In genomic region chr6:118720125-118720473, GRCh38 we compare ENCODE assay signal across 20 cellular contexts.
A peak's percentile ranks its signal among the peaks of the same experiment; 100 is the strongest.
DNase-seq lines count a peak whose midpoint lies in the region; ATAC-seq and TF ChIP-seq lines count a peak whose summit lies in the region.
"Had no signal": no experiment of that assay in that cellular context is flagged by ENCODE, and none has a peak within 500 bp of the region (broad histone marks: within the 10 kb centered on the region; RNA-seq: fewer than 3 reads in every experiment).

No MANE protein-coding gene starts in this region.

- H3K79me2 ChIP-seq in MM.1S (ENCODE audit: low read length), result no peaks in the 10 kb centered on the region

- H3K9me2 ChIP-seq in MM.1S (replicated peaks; ENCODE audit: insufficient read depth, low read length), result no peaks in the 10 kb centered on the region

- no peaks in the 10 kb centered on the region for H3K27me3 Mint-ChIP-seq in activated T-cell treated with anti-CD3 and anti-CD28 coated beads, Interleukin-2, amount 50 U/mL, for 4 hours (ENCODE audit: low read depth)
- H3K27me3 Mint-ChIP-seq in activated naive CD8-positive, alpha-beta T cell treated with anti-CD3 and anti-CD28 coated beads, Interleukin-2, amount 10 ng/mL, durations not matched to agents 7 days and 5 days, result no peaks in the 10 kb centered on the region
- H3K27me3 Mint-ChIP-seq in stimulated activated memory B cell treated with anti-CD40 and anti-IgM and Interleukin-4, amounts not matched to agents 10 μg/mL and 1 μg/mL and 100 μg/mL, for 72 hours, result no peaks in the 10 kb centered on the region

- no peaks in the 10 kb centered on the region for H3K36me3 Mint-ChIP-seq in activated T-cell treated with anti-CD3 and anti-CD28 coated beads, Interleukin-2, amount 50 U/mL, for 4 hours (ENCODE audit: insufficient read depth)
- peaks cover 2% of the 10 kb centered on the region for H3K36me3 Mint-ChIP-seq in activated naive CD8-positive, alpha-beta T cell treated with anti-CD3 and anti-CD28 coated beads, Interleukin-2, amount 10 ng/mL, durations not matched to agents 7 days and 5 days
- no peaks in the 10 kb centered on the region for H3K36me3 Mint-ChIP-seq in stimulated activated memory B cell treated with anti-CD40 and anti-IgM and Interleukin-4, amounts not matched to agents 10 μg/mL and 1 μg/mL and 100 μg/mL, for 72 hours
- H3K36me3 Mint-ChIP-seq: WTC11 had no signal

- peaks cover 24% of the 10 kb centered on the region for H3K4me1 ChIP-seq in MM.1S (ENCODE audit: low read length)
- H3K4me1 ChIP-seq: gastroesophageal sphincter, right atrium auricular region, upper lobe of left lung had no signal

- POLR2A ChIA-PET in activated naive CD8-positive, alpha-beta T cell treated with anti-CD3 and anti-CD28 coated beads, Interleukin-2, amount 10 ng/mL, durations not matched to agents 7 days and 5 days (lab: Charles Lee), result interaction anchor here (2.9 kb wide), 1 partner anchor 10 kb away, joined by 24 read pairs; no protein-coding TSS in a partner anchor

- H4K20me1 ChIP-seq in MM.1S (ENCODE audit: insufficient read depth, low read length), result no peaks in the 10 kb centered on the region

- no peak overlapping the region for H3K4me3 ChIP-seq in MM.1S (ENCODE audit: low read length)
- H3K4me3 ChIP-seq: cardiac muscle cell, gastroesophageal sphincter, right atrium auricular region, stomach, upper lobe of left lung had no signal

- peak overlapping the region; percentile 72 for H3K27ac Mint-ChIP-seq in activated naive CD8-positive, alpha-beta T cell treated with anti-CD3 and anti-CD28 coated beads, Interleukin-2, amount 10 ng/mL, durations not matched to agents 7 days and 5 days
- H3K27ac Mint-ChIP-seq in stimulated activated memory B cell treated with anti-CD40 and anti-IgM and Interleukin-4, amounts not matched to agents 10 μg/mL and 1 μg/mL and 100 μg/mL, for 72 hours, result peak overlapping the region; percentile 83
- H3K27ac Mint-ChIP-seq: WTC11 had no signal

- H3K9me3 Mint-ChIP-seq in activated T-cell treated with anti-CD3 and anti-CD28 coated beads, Interleukin-2, amount 50 U/mL, for 4 hours, result no peaks in the 10 kb centered on the region
- H3K9me3 Mint-ChIP-seq in activated naive CD8-positive, alpha-beta T cell treated with anti-CD3 and anti-CD28 coated beads, Interleukin-2, amount 10 ng/mL, durations not matched to agents 7 days and 5 days, result peaks cover 2% of the 10 kb centered on the region
- H3K9me3 Mint-ChIP-seq in stimulated activated memory B cell treated with anti-CD40 and anti-IgM and Interleukin-4, amounts not matched to agents 10 μg/mL and 1 μg/mL and 100 μg/mL, for 72 hours, result no peaks in the 10 kb centered on the region
- H3K9me3 Mint-ChIP-seq: WTC11 had no signal

- no peak overlapping the region for H3K4me2 ChIP-seq in MM.1S (ENCODE audit: low read depth, low read length)

- no peaks in the 10 kb centered on the region for H3K9me3 ChIP-seq in MM.1S (replicated peaks; ENCODE audit: insufficient read depth, low read length)
- H3K9me3 ChIP-seq: gastroesophageal sphincter, right atrium auricular region, stomach, upper lobe of left lung had no signal

- peak overlapping the region; percentile 52; the same call in 1 of the 2 replicates for H2AFZ ChIP-seq in MM.1S (ENCODE audit: low read length)

- no peak for TF ChIP-seq CTCF in MM.1S (IDR thresholded peaks at IDR 0.05; ENCODE audit: low read length)

- H3F3A ChIP-seq in MM.1S (ENCODE audit: insufficient read depth, low read length), result peaks cover 5% of the 10 kb centered on the region; the same call in 1 of the 2 replicates

- peak in 1 of 2 donors; percentile 26 for ATAC-seq in activated T-cell treated with anti-CD3 and anti-CD28 coated beads, Interleukin-2, amount 50 U/mL, for 4 hours
- ATAC-seq in activated naive CD8-positive, alpha-beta T cell treated with anti-CD3 and anti-CD28 coated beads, Interleukin-2, amount 10 ng/mL, durations not matched to agents 7 days and 5 days (ENCODE audit: low read depth), result no peak
- no peak for ATAC-seq in stimulated activated memory B cell treated with anti-CD40 and anti-IgM and Interleukin-4, amounts not matched to agents 10 μg/mL and 1 μg/mL and 100 μg/mL, for 72 hours
- no peak for ATAC-seq in HG03520 (IDR thresholded peaks at IDR 0.05; ENCODE audit: unreplicated experiment)
- ATAC-seq: esophagus mucosa, gastroesophageal sphincter, left colon, WTC11 had no signal

- H3K4me1 Mint-ChIP-seq in activated T-cell treated with anti-CD3 and anti-CD28 coated beads, Interleukin-2, amount 50 U/mL, for 4 hours (ENCODE audit: low read depth), result peaks cover 67% of the 10 kb centered on the region
- H3K4me1 Mint-ChIP-seq in activated naive CD8-positive, alpha-beta T cell treated with anti-CD3 and anti-CD28 coated beads, Interleukin-2, amount 10 ng/mL, durations not matched to agents 7 days and 5 days, result peaks cover 38% of the 10 kb centered on the region
- H3K4me1 Mint-ChIP-seq in stimulated activated memory B cell treated with anti-CD40 and anti-IgM and Interleukin-4, amounts not matched to agents 10 μg/mL and 1 μg/mL and 100 μg/mL, for 72 hours, result peaks cover 67% of the 10 kb centered on the region
- H3K4me1 Mint-ChIP-seq: WTC11 had no signal

- no peaks in the 10 kb centered on the region for H3K36me3 ChIP-seq in MM.1S (replicated peaks; ENCODE audit: insufficient read depth, low read length)
- H3K36me3 ChIP-seq: cardiac muscle cell, gastroesophageal sphincter, right atrium auricular region, stomach, upper lobe of left lung had no signal

- no peak overlapping the region; the same call in 1 of the 2 replicates for H3K27ac ChIP-seq in MM.1S (ENCODE audit: low read length)
- H3K27ac ChIP-seq: cardiac muscle cell, gastroesophageal sphincter, right atrium auricular region, stomach, upper lobe of left lung had no signal

- no peak overlapping the region for H3K9ac ChIP-seq in MM.1S (ENCODE audit: low read length)

- no peaks in the 10 kb centered on the region for H3K27me3 ChIP-seq in MM.1S (replicated peaks; ENCODE audit: insufficient read depth, low read length)
- H3K27me3 ChIP-seq: cardiac muscle cell, gastroesophageal sphincter, right atrium auricular region, stomach, upper lobe of left lung had no signal

- peak overlapping the region; percentile 5 for H3K4me3 Mint-ChIP-seq in activated T-cell treated with anti-CD3 and anti-CD28 coated beads, Interleukin-2, amount 50 U/mL, for 4 hours
- H3K4me3 Mint-ChIP-seq in activated naive CD8-positive, alpha-beta T cell treated with anti-CD3 and anti-CD28 coated beads, Interleukin-2, amount 10 ng/mL, durations not matched to agents 7 days and 5 days, result peak overlapping the region; percentile 65
- peak overlapping the region; percentile 39 for H3K4me3 Mint-ChIP-seq in stimulated activated memory B cell treated with anti-CD40 and anti-IgM and Interleukin-4, amounts not matched to agents 10 μg/mL and 1 μg/mL and 100 μg/mL, for 72 hours
- H3K4me3 Mint-ChIP-seq: WTC11 had no signal

- DNase-seq in activated T-cell treated with anti-CD3 and anti-CD28 coated beads, Interleukin-2, amount 50 U/mL, for 4 hours, result no peak
- no peak for DNase-seq in activated T-cell treated with anti-CD3 and anti-CD28 coated beads, Interleukin-2, amount 50 U/mL, for 48 hours
- DNase-seq in MM.1S, result no peak
- DNase-seq in activated naive CD8-positive, alpha-beta T cell treated with anti-CD3 and anti-CD28 coated beads, Interleukin-2, amount 10 ng/mL, durations not matched to agents 7 days and 5 days, result no peak
- DNase-seq in cerebellum (ENCODE audit: low spot score), result no peak
- no peak for DNase-seq in RPMI8226
- DNase-seq: activated CD8-positive, alpha-beta memory T cell treated with anti-CD3 and anti-CD28 coated beads, Interleukin-2, amount 50 U/mL, for 4 hours; amniotic stem cell; left colon; NCI-H1930; SHP77; stomach; upper lobe of left lung had no signal

Comparison
In these comparisons a context has a peak if more than half of its experiments do, and no peak if none do; other contexts are left out.
1. H3K4me3 Mint-ChIP-seq: peak in every context shown above with its lines; median percentile 65 in activated naive CD8-positive, alpha-beta T cell treated with anti-CD3 and anti-CD28 coated beads, Interleukin-2, amount 10 ng/mL, durations not matched to agents 7 days and 5 days; 39 in stimulated activated memory B cell treated with anti-CD40 and anti-IgM and Interleukin-4, amounts not matched to agents 10 μg/mL and 1 μg/mL and 100 μg/mL, for 72 hours; 5 in activated T-cell treated with anti-CD3 and anti-CD28 coated beads, Interleukin-2, amount 50 U/mL, for 4 hours.